In genomic region chr11:111909378-111909777, GRCh38 we compare ENCODE assay signal across 22 cellular contexts. TPM values are rescaled to one million over a fixed set of nuclear protein-coding genes. Genes with fewer than 3 reads are reported as not detected.
DNase-seq lines count a peak whose midpoint lies in the region; ATAC-seq and TF ChIP-seq lines count a peak whose summit lies in the region.
"Had no signal": no experiment of that assay in that cellular context is flagged by ENCODE, and none has a peak within 500 bp of the region (broad histone marks: within the 10 kb centered on the region; RNA-seq: fewer than 3 reads in every experiment).

No MANE protein-coding gene starts in this region.

- 32 to 49% (median 40%) methylated on average over 5 of the region's 5 CpGs for WGBS in heart left ventricle, 4 donors

- H3K4me3 ChIP-seq in heart left ventricle, result peak overlapping the region; percentile 37 to 80 (median 59)
- peak overlapping the region; percentile 36 for H3K4me3 ChIP-seq in rectal smooth muscle tissue (ENCODE audit: low read length)
- peak overlapping the region; percentile 51 for H3K4me3 ChIP-seq in upper lobe of right lung
- H3K4me3 ChIP-seq: body of pancreas, lung, neural progenitor cell had no signal

- intact Hi-C loops in heart left ventricle (cut with DNase I) (no loop called here), left cardiac atrium (cut with DNase I) (no loop called here), upper lobe of right lung (cut with DNase I) (no loop called here)

- ATAC-seq in heart left ventricle, result no peak
- ATAC-seq in left cardiac atrium, result no peak
- no peak for ATAC-seq in upper lobe of right lung
- ATAC-seq in activated T-helper 17 cell treated with anti-CD3 and anti-CD28 coated beads, Interleukin-2, amount 50 U/mL, for 72 hours (replicated peaks), result no peak
- ATAC-seq: activated CD4-positive, alpha-beta T cell treated with anti-CD3 and anti-CD28 coated beads for 36 hours; body of pancreas had no signal

- H3K4me1 ChIP-seq in heart left ventricle (peaks cover 0 to 26% (median 2%) of the 10 kb centered on the region in 12 donors), rectal smooth muscle tissue (ENCODE audit: control insufficient read depth, insufficient read depth, low read length) (peaks cover 12% of the 10 kb centered on the region), upper lobe of right lung (no peaks in the 10 kb centered on the region)

- H3K4me3 Mint-ChIP-seq in activated T-helper 17 cell treated with anti-CD3 and anti-CD28 coated beads, Interleukin-2, amount 50 U/mL, for 72 hours, result no peak overlapping the region
- H3K4me3 Mint-ChIP-seq: activated CD4-positive, alpha-beta T cell treated with anti-CD3 and anti-CD28 coated beads for 36 hours; CD14-positive monocyte; neural progenitor cell had no signal

- H3K27me3 Mint-ChIP-seq in activated T-helper 17 cell treated with anti-CD3 and anti-CD28 coated beads, Interleukin-2, amount 50 U/mL, for 72 hours, result peaks cover 26% of the 10 kb centered on the region

- H3K9me3 Mint-ChIP-seq in activated T-helper 17 cell treated with anti-CD3 and anti-CD28 coated beads, Interleukin-2, amount 50 U/mL, for 72 hours, result no peaks in the 10 kb centered on the region
- H3K9me3 Mint-ChIP-seq: neural progenitor cell had no signal

- no peaks in the 10 kb centered on the region for H3K4me1 Mint-ChIP-seq in activated T-helper 17 cell treated with anti-CD3 and anti-CD28 coated beads, Interleukin-2, amount 50 U/mL, for 72 hours
- H3K4me1 Mint-ChIP-seq: activated CD4-positive, alpha-beta T cell treated with anti-CD3 and anti-CD28 coated beads for 36 hours had no signal

- no peak overlapping the region for H3K27ac Mint-ChIP-seq in activated T-helper 17 cell treated with anti-CD3 and anti-CD28 coated beads, Interleukin-2, amount 50 U/mL, for 72 hours
- H3K27ac Mint-ChIP-seq: activated CD4-positive, alpha-beta T cell treated with anti-CD3 and anti-CD28 coated beads for 36 hours; CD14-positive monocyte; neural progenitor cell had no signal

- H3K9ac ChIP-seq in rectal smooth muscle tissue (ENCODE audit: low read length), result no peak overlapping the region
- H3K9ac ChIP-seq: neural progenitor cell had no signal

- no peak for TF ChIP-seq CTCF in heart left ventricle (IDR thresholded peaks at IDR 0.05)
- no peak for TF ChIP-seq CTCF in upper lobe of right lung (IDR thresholded peaks at IDR 0.05)

- H3K9me3 ChIP-seq in heart left ventricle (no peaks in the 10 kb centered on the region), upper lobe of right lung (no peaks in the 10 kb centered on the region)
- H3K9me3 ChIP-seq: body of pancreas had no signal

- H3K36me3 ChIP-seq in heart left ventricle (peaks cover 0 to 34% (median 18%) of the 10 kb centered on the region in 9 donors), rectal smooth muscle tissue (ENCODE audit: control insufficient read depth, insufficient read depth, low read length) (no peaks in the 10 kb centered on the region), upper lobe of right lung (no peaks in the 10 kb centered on the region)
- H3K36me3 ChIP-seq: neural progenitor cell had no signal

- H3K27me3 ChIP-seq in heart left ventricle (peaks cover 0 to 10% (median 0%) of the 10 kb centered on the region in 9 donors), rectal smooth muscle tissue (ENCODE audit: control insufficient read depth, insufficient read depth, low read length) (peaks cover 3% of the 10 kb centered on the region), upper lobe of right lung (peaks cover 6% of the 10 kb centered on the region)
- H3K27me3 ChIP-seq: body of pancreas, neural progenitor cell had no signal

- H3K36me3 Mint-ChIP-seq in activated T-helper 17 cell treated with anti-CD3 and anti-CD28 coated beads, Interleukin-2, amount 50 U/mL, for 72 hours (ENCODE audit: low read depth), result no peaks in the 10 kb centered on the region
- H3K36me3 Mint-ChIP-seq: neural progenitor cell had no signal

- DNase-seq in heart left ventricle (no peak), left cardiac atrium (no peak), globus pallidus (ENCODE audit: low spot score) (peak; percentile 37), upper lobe of right lung (no peak), NCI-H1417 (lab: John Stamatoyannopoulos, UW) (no peak)
- no peak for DNase-seq in activated effector memory CD4-positive, alpha-beta T cell treated with anti-CD3 and anti-CD28 coated beads, Interleukin-2, amount 50 U/mL, for 16 hours
- DNase-seq: activated CD4-positive, alpha-beta T cell treated with anti-CD3 and anti-CD28 coated beads for 36 hours; activated naive CD4-positive, alpha-beta T cell; body of pancreas; DMS79 treated with DMSO at 0.1 percent for 48 hours; effector CD8-positive, alpha-beta T cell; foreskin fibroblast; NCI-H1694; NCI-H446 treated with DMSO at 0.1 percent for 48 hours; T1000 had no signal

- peak overlapping the region; percentile 89 to 100 (median 96) for H3K27ac ChIP-seq in heart left ventricle
- peak overlapping the region; percentile 98 for H3K27ac ChIP-seq in rectal smooth muscle tissue (ENCODE audit: low read depth, low read length)
- H3K27ac ChIP-seq in upper lobe of right lung, result no peak overlapping the region
- H3K27ac ChIP-seq: neural progenitor cell had no signal

- no peak for TF ChIP-seq POLR2A in heart left ventricle (IDR thresholded peaks at IDR 0.05)

RNA-seq across cellular contexts. Expression of gene CRYAB, which starts 2.2 kb away (rescaled TPM):
- total RNA-seq in heart left ventricle (over 10,000 TPM in 2 of 9 donors, 1,000 to 10,000 TPM in 7; 4,504 to 20,720 (median 7,991) TPM), left cardiac atrium (1,000 to 10,000 TPM; 4,044 to 4,265 TPM), upper lobe of right lung (113 TPM)
- polyA plus RNA-seq in heart left ventricle, result over 10,000 TPM; 11,485 to 15,236 TPM
- not detected for total RNA-seq in activated T-helper 17 cell treated with anti-CD3 and anti-CD28 coated beads, Interleukin-2, amount 50 U/mL, for 72 hours
- total RNA-seq: activated CD4-positive, alpha-beta T cell treated with anti-CD3 and anti-CD28 coated beads for 36 hours; HT1080; OCI-LY7 had no signal
- polyA plus RNA-seq: CD14-positive monocyte had no signal

RNA-seq across cellular contexts. Expression of gene HSPB2, which starts 3.2 kb away (rescaled TPM):
- total RNA-seq in heart left ventricle, result 10 to 100 TPM in 7 of 9 donors, 1 to 10 TPM in 2; 5.5 to 66.7 (median 20.9) TPM
- 10 to 100 TPM; 59.8 to 67.9 TPM for polyA plus RNA-seq in heart left ventricle
- 10 to 100 TPM; 37.3 to 49.6 TPM for total RNA-seq in left cardiac atrium
- total RNA-seq in upper lobe of right lung, result 9.2 TPM
- total RNA-seq in activated T-helper 17 cell treated with anti-CD3 and anti-CD28 coated beads, Interleukin-2, amount 50 U/mL, for 72 hours, result under 1 TPM in 1 of 2 donors, not detected in 1; 0.32 TPM
- total RNA-seq: activated CD4-positive, alpha-beta T cell treated with anti-CD3 and anti-CD28 coated beads for 36 hours; body of pancreas; HT1080; OCI-LY7 had no signal
- polyA plus RNA-seq: CD14-positive monocyte had no signal

RNA-seq across cellular contexts. Expression of gene C11orf52, which starts 9.3 kb away (rescaled TPM):
- total RNA-seq in heart left ventricle (1 to 10 TPM in 8 of 9 donors, under 1 TPM in 1; 0.79 to 8.3 (median 2.0) TPM), left cardiac atrium (1 to 10 TPM; 1.6 to 3.3 TPM), upper lobe of right lung (9.8 TPM)
- 1 to 10 TPM; 2.3 to 2.9 TPM for polyA plus RNA-seq in heart left ventricle
- not detected for total RNA-seq in activated T-helper 17 cell treated with anti-CD3 and anti-CD28 coated beads, Interleukin-2, amount 50 U/mL, for 72 hours
- total RNA-seq: activated CD4-positive, alpha-beta T cell treated with anti-CD3 and anti-CD28 coated beads for 36 hours; HT1080; OCI-LY7 had no signal
- polyA plus RNA-seq: CD14-positive monocyte had no signal

RNA-seq across cellular contexts. Expression of gene DIXDC1, which starts 27.8 kb away (rescaled TPM):
- 10 to 100 TPM; 15.0 to 34.9 (median 20.5) TPM for total RNA-seq in heart left ventricle
- 10 to 100 TPM in 1 of 2 donors, 1 to 10 TPM in 1; 3.9 to 10.6 TPM for polyA plus RNA-seq in heart left ventricle
- total RNA-seq in left cardiac atrium, result 10 to 100 TPM; 19.5 to 28.1 TPM
- 15.2 TPM for total RNA-seq in upper lobe of right lung
- total RNA-seq in activated T-helper 17 cell treated with anti-CD3 and anti-CD28 coated beads, Interleukin-2, amount 50 U/mL, for 72 hours, result 10 to 100 TPM; 11.3 to 27.4 TPM

RNA-seq across cellular contexts. Expression of gene CFAP68, which starts 30.0 kb away (rescaled TPM):
- total RNA-seq in heart left ventricle (10 to 100 TPM; 11.9 to 38.7 (median 31.8) TPM), left cardiac atrium (10 to 100 TPM; 17.1 to 22.2 TPM), upper lobe of right lung (20.0 TPM)
- 10 to 100 TPM; 12.9 to 39.5 TPM for polyA plus RNA-seq in heart left ventricle
- 10 to 100 TPM; 19.5 to 22.4 TPM for total RNA-seq in activated T-helper 17 cell treated with anti-CD3 and anti-CD28 coated beads, Interleukin-2, amount 50 U/mL, for 72 hours

Comparison
In these comparisons a context has a peak if more than half of its experiments do, and no peak if none do; other contexts are left out.
1. RNA of gene CRYAB, which starts 2.2 kb away (total RNA-seq): 4,504 to 20,720 TPM in heart left ventricle, 4,044 to 4,265 TPM in left cardiac atrium and 113 TPM in upper lobe of right lung (single experiment); not detected in activated T-helper 17 cell treated with anti-CD3 and anti-CD28 coated beads, Interleukin-2, amount 50 U/mL, for 72 hours; every median in the first group is over 100 times any median in the second.
2. Peak in every context shown above with its lines, with median percentiles within 50 percentile points of each other: H3K4me3 ChIP-seq.